Comparison of ENCODE assay signal across 20 cellular contexts in the genomic region with DNA sequence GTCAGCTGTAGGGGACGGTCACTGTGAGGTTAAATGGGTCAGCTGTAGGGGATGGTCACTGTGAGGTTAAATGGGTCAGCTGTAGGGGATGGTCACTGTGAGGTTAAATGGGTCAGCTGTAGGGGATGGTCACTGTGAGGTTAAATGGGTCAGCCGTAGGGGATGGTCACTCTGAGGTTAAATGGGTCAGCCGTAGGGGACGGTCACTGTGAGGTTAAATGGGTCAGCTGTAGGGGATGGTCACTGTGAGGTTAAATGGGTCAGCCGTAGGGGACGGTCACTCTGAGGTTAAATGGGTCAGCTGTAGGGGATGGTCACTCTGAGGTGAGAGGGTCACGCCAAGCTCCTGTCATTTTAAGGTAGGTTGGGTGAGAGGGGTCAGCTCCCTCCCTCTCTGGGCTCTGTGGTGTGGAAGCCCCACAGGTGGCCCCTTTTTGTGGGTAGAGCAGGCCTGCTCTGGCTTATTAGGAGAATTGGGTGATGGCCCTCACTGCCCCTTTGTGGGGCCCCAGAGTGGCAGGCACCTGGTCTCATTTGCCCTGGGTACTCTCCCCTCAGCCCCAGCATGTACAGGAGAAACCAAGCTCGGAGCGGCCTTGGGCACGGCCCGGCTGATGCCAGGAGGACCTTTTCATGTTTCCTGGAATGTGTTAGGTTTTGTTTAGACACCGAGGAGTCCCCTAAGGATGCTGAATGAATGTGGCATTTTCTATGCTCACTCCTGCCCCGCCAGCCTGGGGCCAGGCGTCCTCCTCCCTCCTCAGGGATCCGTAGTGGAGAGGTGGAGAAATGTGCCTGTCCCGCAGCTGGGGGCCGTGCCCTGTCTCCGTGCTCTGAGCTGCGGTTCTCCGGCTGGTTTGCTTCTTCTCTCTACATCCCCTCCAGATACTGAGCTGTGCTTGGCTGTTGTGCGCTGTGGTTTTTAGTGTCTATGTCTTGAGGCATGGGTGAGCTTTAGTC. TPM values are rescaled to one million over a fixed set of nuclear protein-coding genes. Genes with fewer than 3 reads are reported as not detected.
DNase-seq lines count a peak whose midpoint lies in the region; ATAC-seq and TF ChIP-seq lines count a peak whose summit lies in the region.
"Had no signal": no experiment of that assay in that cellular context is flagged by ENCODE, and none has a peak within 500 bp of the region (broad histone marks: within the 10 kb centered on the region; RNA-seq: fewer than 3 reads in every experiment).

No MANE protein-coding gene starts in this region.

- H3K36me3 ChIP-seq in endodermal cell (ENCODE audit: control insufficient read depth, insufficient read depth, low read length): no peaks in the 10 kb centered on the region
- no peaks in the 10 kb centered on the region for H3K36me3 ChIP-seq in Caco-2 (ENCODE audit: control insufficient read depth, insufficient read depth, low read length)
- H3K36me3 ChIP-seq: esophagus squamous epithelium, suprapubic skin had no signal

- no peak overlapping the region for H3K56ac ChIP-seq in H9 (ENCODE audit: insufficient read length, low read depth, low read length)

- no peak overlapping the region for H4K5ac ChIP-seq in H9 (ENCODE audit: insufficient read length, low read depth, low read length)

- no peak overlapping the region for H3T11ph ChIP-seq in H9 (ENCODE audit: low read length)

- no peak overlapping the region for H2AFZ ChIP-seq in H9 (ENCODE audit: low read length)

- H3K27ac Mint-ChIP-seq in activated CD8-positive, alpha-beta memory T cell treated with anti-CD3 and anti-CD28 coated beads, Interleukin-2, amount 10 ng/mL, durations not matched to agents 7 days and 5 days: no peak overlapping the region
- peak overlapping the region in 1 of 3 experiments; percentile 42; a peak in 1 of 7 replicates for H3K27ac Mint-ChIP-seq in H9
- H3K27ac Mint-ChIP-seq in endodermal cell: no peak overlapping the region
- H3K27ac Mint-ChIP-seq in stimulated activated naive B cell treated with anti-CD40 and anti-IgM and Interleukin-4, amounts not matched to agents 10 μg/mL and 1 μg/mL and 100 μg/mL, for 72 hours: peak overlapping the region; percentile 80
- H3K27ac Mint-ChIP-seq in Caco-2 (ENCODE audit: unreplicated experiment): no peak overlapping the region
- H3K27ac Mint-ChIP-seq: activated CD4-positive, alpha-beta memory T cell treated with anti-CD3 and anti-CD28 coated beads, Interleukin-2, amount 10 ng/mL, durations not matched to agents 7 days and 5 days; CD4-positive, alpha-beta T cell had no signal

- H3K36me3 Mint-ChIP-seq in activated CD8-positive, alpha-beta memory T cell treated with anti-CD3 and anti-CD28 coated beads, Interleukin-2, amount 10 ng/mL, durations not matched to agents 7 days and 5 days: peaks cover 40% of the 10 kb centered on the region
- no peaks in the 10 kb centered on the region for H3K36me3 Mint-ChIP-seq in H9 (ENCODE audit: insufficient read depth in 1 of 3, low read depth in 3 of 3)
- no peaks in the 10 kb centered on the region for H3K36me3 Mint-ChIP-seq in endodermal cell (ENCODE audit: low read depth)
- H3K36me3 Mint-ChIP-seq in stimulated activated naive B cell treated with anti-CD40 and anti-IgM and Interleukin-4, amounts not matched to agents 10 μg/mL and 1 μg/mL and 100 μg/mL, for 72 hours: peaks cover 58 to 72% of the 10 kb centered on the region in 2 donors
- no peaks in the 10 kb centered on the region for H3K36me3 Mint-ChIP-seq in Caco-2 (ENCODE audit: insufficient read depth, unreplicated experiment)

- no peak overlapping the region for H3K9ac ChIP-seq in H9 (ENCODE audit: extremely low read depth, insufficient read length, low read length)
- H3K9ac ChIP-seq in endodermal cell (ENCODE audit: extremely low read depth, low read length, poor library complexity, severe bottlenecking): no peak overlapping the region

- no peak overlapping the region for H3K4me2 ChIP-seq in H9 (ENCODE audit: insufficient read depth, insufficient read length, low read length)
- H3K4me2 ChIP-seq: smooth muscle cell had no signal

- H3K9me3 Mint-ChIP-seq in activated CD8-positive, alpha-beta memory T cell treated with anti-CD3 and anti-CD28 coated beads, Interleukin-2, amount 10 ng/mL, durations not matched to agents 7 days and 5 days (ENCODE audit: low read depth): peaks cover 2% of the 10 kb centered on the region
- H3K9me3 Mint-ChIP-seq in H9: no peaks in the 10 kb centered on the region; a peak in 1 of 5 replicates
- H3K9me3 Mint-ChIP-seq in endodermal cell: no peaks in the 10 kb centered on the region
- H3K9me3 Mint-ChIP-seq in stimulated activated naive B cell treated with anti-CD40 and anti-IgM and Interleukin-4, amounts not matched to agents 10 μg/mL and 1 μg/mL and 100 μg/mL, for 72 hours: peaks cover 3 to 5% of the 10 kb centered on the region in 2 donors
- H3K9me3 Mint-ChIP-seq in Caco-2 (ENCODE audit: unreplicated experiment): no peaks in the 10 kb centered on the region
- H3K9me3 Mint-ChIP-seq: activated CD4-positive, alpha-beta memory T cell treated with anti-CD3 and anti-CD28 coated beads, Interleukin-2, amount 10 ng/mL, durations not matched to agents 7 days and 5 days; CD4-positive, alpha-beta T cell; neural crest cell had no signal

- intact Hi-C loops in Caco-2 (cut with micrococcal nuclease; ENCODE audit: unreplicated experiment): no loop called here

- no peak overlapping the region for H3K4me3 ChIP-seq in endodermal cell (ENCODE audit: low read length)
- H3K4me3 ChIP-seq in Caco-2 (ENCODE audit: low read depth, low read length): no peak overlapping the region
- H3K4me3 ChIP-seq: esophagus squamous epithelium, smooth muscle cell, suprapubic skin had no signal

- TF ChIP-seq CTCF in H9 (conservative IDR thresholded peaks at IDR 0.05) (no peak), endodermal cell (conservative IDR thresholded peaks at IDR 0.05) (no peak), Caco-2 (IDR thresholded peaks at IDR 0.05; ENCODE audit: insufficient read depth in 1 of 2, low read depth in 1 of 2, low read length in 1 of 2, severe bottlenecking in 1 of 2, unreplicated experiment in 1 of 2) (no peak)

- H3K18ac ChIP-seq in H9 (ENCODE audit: insufficient read length, low read depth, low read length): no peak overlapping the region

- no peaks in the 10 kb centered on the region for H3K79me2 ChIP-seq in H9 (ENCODE audit: insufficient read depth, low read length)

- H3K27ac ChIP-seq in H9 (ENCODE audit: insufficient read length, low read depth, low read length): no peak overlapping the region
- no peak overlapping the region for H3K27ac ChIP-seq in endodermal cell (ENCODE audit: low read depth, low read length)
- H3K27ac ChIP-seq: esophagus squamous epithelium, suprapubic skin had no signal

- no peak overlapping the region for H2BK120ac ChIP-seq in H9 (ENCODE audit: low read depth, low read length, poor library complexity, severe bottlenecking)

- BruUV-seq in Caco-2 (replicated peaks; lab: Mats Ljungman, UMichigan): no TSS peak

- H3K27me3 Mint-ChIP-seq in activated CD8-positive, alpha-beta memory T cell treated with anti-CD3 and anti-CD28 coated beads, Interleukin-2, amount 10 ng/mL, durations not matched to agents 7 days and 5 days: no peaks in the 10 kb centered on the region
- H3K27me3 Mint-ChIP-seq in H9 (ENCODE audit: low read depth): peaks cover 5% of the 10 kb centered on the region
- H3K27me3 Mint-ChIP-seq in endodermal cell (ENCODE audit: insufficient read depth): no peaks in the 10 kb centered on the region
- H3K27me3 Mint-ChIP-seq in stimulated activated naive B cell treated with anti-CD40 and anti-IgM and Interleukin-4, amounts not matched to agents 10 μg/mL and 1 μg/mL and 100 μg/mL, for 72 hours: peaks cover 13 to 16% of the 10 kb centered on the region in 2 donors
- no peaks in the 10 kb centered on the region for H3K27me3 Mint-ChIP-seq in Caco-2 (ENCODE audit: insufficient read depth, unreplicated experiment)
- H3K27me3 Mint-ChIP-seq: activated CD4-positive, alpha-beta memory T cell treated with anti-CD3 and anti-CD28 coated beads, Interleukin-2, amount 10 ng/mL, durations not matched to agents 7 days and 5 days had no signal

- peak; percentile 36 for ATAC-seq in activated CD8-positive, alpha-beta memory T cell treated with anti-CD3 and anti-CD28 coated beads, Interleukin-2, amount 10 ng/mL, durations not matched to agents 7 days and 5 days
- peak; percentile 60 to 64 for ATAC-seq in stimulated activated naive B cell treated with anti-CD40 and anti-IgM and Interleukin-4, amounts not matched to agents 10 μg/mL and 1 μg/mL and 100 μg/mL, for 72 hours (replicated peaks)
- no peak for ATAC-seq in HG03571 (IDR thresholded peaks at IDR 0.05; ENCODE audit: unreplicated experiment)
- ATAC-seq: left lobe of liver had no signal

- H3K23ac ChIP-seq in H9 (ENCODE audit: insufficient read length, low read depth, low read length): no peak overlapping the region

- peak; percentile 40 for DNase-seq in activated CD8-positive, alpha-beta memory T cell treated with anti-CD3 and anti-CD28 coated beads, Interleukin-2, amount 10 ng/mL, durations not matched to agents 7 days and 5 days
- no peak for DNase-seq in activated CD8-positive, alpha-beta memory T cell treated with anti-CD3 and anti-CD28 coated beads, Interleukin-2, amount 50 U/mL, for 48 hours
- DNase-seq in H9 (peak; percentile 32), endodermal cell (peak; percentile 54), Kasumi-1 (lab: John Stamatoyannopoulos, UW) (no peak), Caco-2 (no peak)
- DNase-seq in stimulated activated naive B cell treated with anti-CD40 and anti-IgM and Interleukin-4, amounts not matched to agents 10 μg/mL and 1 μg/mL and 100 μg/mL, for 72 hours: no peak
- DNase-seq: activated CD4-positive, alpha-beta memory T cell treated with anti-CD3 and anti-CD28 coated beads, Interleukin-2, amount 10 ng/mL, durations not matched to agents 7 days and 5 days; caudate nucleus; CD4-positive, alpha-beta T cell; esophagus squamous epithelium; NCI-H1417 treated with DMSO at 0.1 percent for 48 hours; NCI-H2171; NCI-H526; stimulated activated CD4-positive, alpha-beta T cell treated with anti-CD3 and anti-CD28 coated beads, Interleukin-4, amount 100 ng/mL, for 4 hours had no signal

- POLR2A ChIA-PET in Caco-2 (lab: Charles Lee): no interaction called here

- H2AK5ac ChIP-seq in H9 (ENCODE audit: insufficient read length, low read length): no peak overlapping the region

- CTCF ChIA-PET in activated CD8-positive, alpha-beta memory T cell treated with anti-CD3 and anti-CD28 coated beads, Interleukin-2, amount 10 ng/mL, durations not matched to agents 7 days and 5 days (lab: Charles Lee): interaction anchor here (1.4 kb wide), 1 partner anchor 10 kb away, joined by 4 read pairs; no protein-coding TSS in a partner anchor
- CTCF ChIA-PET in Caco-2 (lab: Charles Lee): interaction anchor here (0.7 kb wide), 1 partner anchor 15 kb away, joined by 3 read pairs; no protein-coding TSS in a partner anchor

- no peak overlapping the region for H3K14ac ChIP-seq in H9 (ENCODE audit: insufficient read depth, low read length)

- H2BK15ac ChIP-seq in H9 (ENCODE audit: low read depth, low read length): no peak overlapping the region

- peaks cover 25% of the 10 kb centered on the region for H3K4me1 Mint-ChIP-seq in activated CD8-positive, alpha-beta memory T cell treated with anti-CD3 and anti-CD28 coated beads, Interleukin-2, amount 10 ng/mL, durations not matched to agents 7 days and 5 days
- H3K4me1 Mint-ChIP-seq in H9 (peaks cover 5 to 6% of the 10 kb centered on the region in 2 experiments; a peak in 3 of 4 replicates), endodermal cell (no peaks in the 10 kb centered on the region), Caco-2 (ENCODE audit: low read depth, unreplicated experiment) (no peaks in the 10 kb centered on the region)
- peaks cover 5 to 19% of the 10 kb centered on the region in 2 donors for H3K4me1 Mint-ChIP-seq in stimulated activated naive B cell treated with anti-CD40 and anti-IgM and Interleukin-4, amounts not matched to agents 10 μg/mL and 1 μg/mL and 100 μg/mL, for 72 hours
- H3K4me1 Mint-ChIP-seq: neural crest cell had no signal

- no peaks in the 10 kb centered on the region for H3K79me1 ChIP-seq in H9 (ENCODE audit: insufficient read depth, low read depth, low read length, poor library complexity, severe bottlenecking)

- no peaks in the 10 kb centered on the region for H3K27me3 ChIP-seq in H9 (ENCODE audit: insufficient read depth, low read length)
- no peaks in the 10 kb centered on the region for H3K27me3 ChIP-seq in endodermal cell (ENCODE audit: control insufficient read depth, insufficient read depth, low read length, poor library complexity, severe bottlenecking)
- H3K27me3 ChIP-seq in Caco-2 (replicated peaks; ENCODE audit: control insufficient read depth, insufficient read depth, low read length): no peaks in the 10 kb centered on the region

- H3K4me1 ChIP-seq in H9 (ENCODE audit: insufficient read depth, low read length): no peaks in the 10 kb centered on the region
- no peaks in the 10 kb centered on the region for H3K4me1 ChIP-seq in endodermal cell (ENCODE audit: control insufficient read depth, insufficient read depth, low read length)
- H3K4me1 ChIP-seq in Caco-2: no peaks in the 10 kb centered on the region
- H3K4me1 ChIP-seq: suprapubic skin had no signal

- H3K9me3 ChIP-seq in H9 (ENCODE audit: control insufficient read depth, low read depth, low read length) (no peaks in the 10 kb centered on the region), endodermal cell (ENCODE audit: control insufficient read depth, low read length) (no peaks in the 10 kb centered on the region), Caco-2 (no peaks in the 10 kb centered on the region)
- H3K9me3 ChIP-seq: esophagus squamous epithelium, suprapubic skin had no signal

- H2BK20ac ChIP-seq in H9 (ENCODE audit: low read depth, low read length, poor library complexity, severe bottlenecking): no peak overlapping the region

- H4K91ac ChIP-seq in H9 (ENCODE audit: insufficient read length, low read depth, low read length): no peak overlapping the region

- no peak overlapping the region for H3K4me3 Mint-ChIP-seq in activated CD8-positive, alpha-beta memory T cell treated with anti-CD3 and anti-CD28 coated beads, Interleukin-2, amount 10 ng/mL, durations not matched to agents 7 days and 5 days
- H3K4me3 Mint-ChIP-seq in H9 (no peak overlapping the region), endodermal cell (no peak overlapping the region), Caco-2 (ENCODE audit: unreplicated experiment) (no peak overlapping the region)
- no peak overlapping the region for H3K4me3 Mint-ChIP-seq in stimulated activated naive B cell treated with anti-CD40 and anti-IgM and Interleukin-4, amounts not matched to agents 10 μg/mL and 1 μg/mL and 100 μg/mL, for 72 hours
- H3K4me3 Mint-ChIP-seq: activated CD4-positive, alpha-beta memory T cell treated with anti-CD3 and anti-CD28 coated beads, Interleukin-2, amount 10 ng/mL, durations not matched to agents 7 days and 5 days; CD4-positive, alpha-beta T cell; neural crest cell had no signal

- no peak overlapping the region for H2BK5ac ChIP-seq in H9 (ENCODE audit: insufficient read length, low read length)

- no peaks in the 10 kb centered on the region for H3K23me2 ChIP-seq in H9 (ENCODE audit: insufficient read length, low read depth, low read length, poor library complexity, severe bottlenecking)

- H4K20me1 ChIP-seq in H9 (ENCODE audit: control insufficient read depth, insufficient read depth, insufficient read length): no peaks in the 10 kb centered on the region

- no peak overlapping the region for H4K8ac ChIP-seq in H9 (replicated peaks; ENCODE audit: insufficient read length, low read depth, low read length)

- no peak overlapping the region for H3K4ac ChIP-seq in H9 (ENCODE audit: low read depth, low read length)

- WGBS in H9 (ENCODE audit: extremely low coverage, insufficient read length, low lambda C conversion rate): no CpG with 5 or more reads among the region's 21 CpGs
- 81 to 86% methylated on average over 7 to 18 of the region's 21 CpGs for WGBS in endodermal cell (ENCODE audit: insufficient coverage in 1 of 2, insufficient read length in 1 of 2), 2 experiments

- no peak overlapping the region for H2BK12ac ChIP-seq in H9 (ENCODE audit: insufficient read length, low read depth, low read length)

RNA-seq across cellular contexts. Expression of gene AHRR, which starts 31.4 kb away (rescaled TPM):
- 10 to 100 TPM; 56.8 to 64.0 TPM for total RNA-seq in activated CD8-positive, alpha-beta memory T cell treated with anti-CD3 and anti-CD28 coated beads, Interleukin-2, amount 10 ng/mL, durations not matched to agents 7 days and 5 days
- 1.7 and 2.2 TPM in 2 replicates for total RNA-seq in H9 (2021)
- 1 to 10 TPM; 1.4 to 2.0 TPM for total RNA-seq in endodermal cell
- 1.3 TPM for polyA plus RNA-seq in endodermal cell (2013, experiment 1 of 2)
- 1.2 TPM for polyA plus RNA-seq in endodermal cell (2013, experiment 2 of 2)
- 0.91 and 1.1 TPM in 2 replicates for total RNA-seq in Caco-2 (2022)

Comparison
In these comparisons a context has a peak if more than half of its experiments do, and no peak if none do; other contexts are left out.
1. DNase-seq: peak in activated CD8-positive, alpha-beta memory T cell treated with anti-CD3 and anti-CD28 coated beads, Interleukin-2, amount 10 ng/mL, durations not matched to agents 7 days and 5 days (single experiment), H9 (single experiment) and endodermal cell (single experiment); none in activated CD8-positive, alpha-beta memory T cell treated with anti-CD3 and anti-CD28 coated beads, Interleukin-2, amount 50 U/mL, for 48 hours (single experiment), stimulated activated naive B cell treated with anti-CD40 and anti-IgM and Interleukin-4, amounts not matched to agents 10 μg/mL and 1 μg/mL and 100 μg/mL, for 72 hours (single experiment), Kasumi-1 (0 of 2) and Caco-2 (0 of 2).
2. RNA of gene AHRR, which starts 31.4 kb away (total RNA-seq): 56.8 to 64.0 TPM in activated CD8-positive, alpha-beta memory T cell treated with anti-CD3 and anti-CD28 coated beads, Interleukin-2, amount 10 ng/mL, durations not matched to agents 7 days and 5 days; 1.7 to 2.2 TPM in H9, 1.4 to 2.0 TPM in endodermal cell and 0.91 to 1.1 TPM in Caco-2; every median in the first group is over 10 times any median in the second.